In the genomic region with DNA sequence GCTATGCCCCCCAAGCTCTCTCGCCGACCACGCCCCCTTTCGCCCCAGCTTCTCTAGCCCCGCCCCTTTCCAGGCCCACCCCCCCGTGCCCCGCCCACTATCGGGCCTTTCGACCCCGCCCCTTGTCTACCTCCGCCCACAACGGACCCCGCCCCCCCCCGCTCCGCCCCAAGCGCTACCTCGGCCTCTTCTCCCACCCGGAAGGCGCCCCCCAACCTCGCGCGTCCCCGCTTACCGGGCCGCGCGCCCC, we compare ENCODE assay signal across 8 cellular contexts. TPM values are rescaled to one million over a fixed set of nuclear protein-coding genes. Genes with fewer than 3 reads are reported as not detected.
A peak's percentile ranks its signal among the peaks of the same experiment; 100 is the strongest.
DNase-seq lines count a peak whose midpoint lies in the region; ATAC-seq lines count a peak whose summit lies in the region.

No MANE protein-coding gene starts in this region.

- intact Hi-C loops in activated CD4-positive, alpha-beta T cell treated with anti-CD3 and anti-CD28 coated beads, Interleukin-2, amount 10 ng/mL, durations not matched to agents 24 days and 14 days (cut with micrococcal nuclease) = loop anchor here (1.0 to 10.0 kb wide), 3 partner anchors 101 to 1583 kb away; partner anchors contain the start of genes CLIC1 and CUTA

- ATAC-seq in activated naive CD8-positive, alpha-beta T cell treated with anti-CD3 and anti-CD28 coated beads, Interleukin-2, amount 50 U/mL, for 24 hours = no peak
- no peak for ATAC-seq in GM19035 (IDR thresholded peaks at IDR 0.05; ENCODE audit: unreplicated experiment)
- ATAC-seq in GM18519 (IDR thresholded peaks at IDR 0.05; ENCODE audit: low FRiP score, unreplicated experiment) = no peak

- H3K4me3 ChIP-seq in iPS-11a (ENCODE audit: low read depth, low read length) = peak overlapping the region; percentile 22

- no peaks in the 10 kb centered on the region for H3K27me3 Mint-ChIP-seq in activated CD4-positive, alpha-beta T cell treated with anti-CD3 and anti-CD28 coated beads, Interleukin-2, amount 10 ng/mL, durations not matched to agents 24 days and 14 days
- H3K27me3 Mint-ChIP-seq in activated naive CD8-positive, alpha-beta T cell treated with anti-CD3 and anti-CD28 coated beads, Interleukin-2, amount 50 U/mL, for 24 hours = no peaks in the 10 kb centered on the region

- no peaks in the 10 kb centered on the region for H3K9me3 Mint-ChIP-seq in activated CD4-positive, alpha-beta T cell treated with anti-CD3 and anti-CD28 coated beads, Interleukin-2, amount 10 ng/mL, durations not matched to agents 24 days and 14 days
- H3K9me3 Mint-ChIP-seq in activated naive CD8-positive, alpha-beta T cell treated with anti-CD3 and anti-CD28 coated beads, Interleukin-2, amount 50 U/mL, for 24 hours = no peaks in the 10 kb centered on the region

- peak overlapping the region; percentile 96 for H3K4me3 Mint-ChIP-seq in activated CD4-positive, alpha-beta T cell treated with anti-CD3 and anti-CD28 coated beads, Interleukin-2, amount 10 ng/mL, durations not matched to agents 24 days and 14 days
- peak overlapping the region; percentile 93 for H3K4me3 Mint-ChIP-seq in activated naive CD8-positive, alpha-beta T cell treated with anti-CD3 and anti-CD28 coated beads, Interleukin-2, amount 50 U/mL, for 24 hours

- H3K27ac Mint-ChIP-seq in activated CD4-positive, alpha-beta T cell treated with anti-CD3 and anti-CD28 coated beads, Interleukin-2, amount 10 ng/mL, durations not matched to agents 24 days and 14 days = peak overlapping the region; percentile 70
- peak overlapping the region; percentile 75 for H3K27ac Mint-ChIP-seq in activated naive CD8-positive, alpha-beta T cell treated with anti-CD3 and anti-CD28 coated beads, Interleukin-2, amount 50 U/mL, for 24 hours

- H3K4me1 Mint-ChIP-seq in activated CD4-positive, alpha-beta T cell treated with anti-CD3 and anti-CD28 coated beads, Interleukin-2, amount 10 ng/mL, durations not matched to agents 24 days and 14 days = peaks cover 54% of the 10 kb centered on the region
- H3K4me1 Mint-ChIP-seq in activated naive CD8-positive, alpha-beta T cell treated with anti-CD3 and anti-CD28 coated beads, Interleukin-2, amount 50 U/mL, for 24 hours = peaks cover 82% of the 10 kb centered on the region

- peaks cover 56% of the 10 kb centered on the region for H3K36me3 Mint-ChIP-seq in activated CD4-positive, alpha-beta T cell treated with anti-CD3 and anti-CD28 coated beads, Interleukin-2, amount 10 ng/mL, durations not matched to agents 24 days and 14 days (ENCODE audit: low read depth)
- H3K36me3 Mint-ChIP-seq in activated naive CD8-positive, alpha-beta T cell treated with anti-CD3 and anti-CD28 coated beads, Interleukin-2, amount 50 U/mL, for 24 hours (ENCODE audit: low read depth) = peaks cover 44% of the 10 kb centered on the region

- no peak for DNase-seq in activated CD4-positive, alpha-beta T cell treated with anti-CD3 and anti-CD28 coated beads, Interleukin-2, amount 10 ng/mL, durations not matched to agents 24 days and 14 days
- no peak for DNase-seq in activated CD4-positive, alpha-beta T cell treated with anti-CD3 and anti-CD28 coated beads for 48 hours
- DNase-seq in activated naive CD8-positive, alpha-beta T cell treated with anti-CD3 and anti-CD28 coated beads, Interleukin-2, amount 50 U/mL, for 24 hours = no peak
- DNase-seq in stimulated activated CD8-positive, alpha-beta memory T cell treated with anti-CD3 and anti-CD28 coated beads, Interleukin-12 subunit alpha, Interleukin-12 subunit beta, amount 100 ng/mL, for 1 hour (ENCODE audit: low read depth) = peak; percentile 45
- DNase-seq in retina = no peak

RNA-seq across cellular contexts. Expression of gene ZBTB22, which starts 0.2 kb away (rescaled TPM):
- 11.3 and 14.3 TPM in 2 replicates for total RNA-seq in activated CD4-positive, alpha-beta T cell treated with anti-CD3 and anti-CD28 coated beads, Interleukin-2, amount 10 ng/mL, durations not matched to agents 24 days and 14 days

RNA-seq across cellular contexts. Expression of gene TAPBP, which starts 3.5 kb away (rescaled TPM):
- total RNA-seq in activated CD4-positive, alpha-beta T cell treated with anti-CD3 and anti-CD28 coated beads, Interleukin-2, amount 10 ng/mL, durations not matched to agents 24 days and 14 days = 271 and 278 TPM in 2 replicates

RNA-seq across cellular contexts. Expression of gene DAXX, which starts 5.4 kb away (rescaled TPM):
- total RNA-seq in activated CD4-positive, alpha-beta T cell treated with anti-CD3 and anti-CD28 coated beads, Interleukin-2, amount 10 ng/mL, durations not matched to agents 24 days and 14 days = 64.9 and 71.3 TPM in 2 replicates

RNA-seq across cellular contexts. Expression of gene RGL2, which starts 18.6 kb away (rescaled TPM):
- 27.3 and 28.4 TPM in 2 replicates for total RNA-seq in activated CD4-positive, alpha-beta T cell treated with anti-CD3 and anti-CD28 coated beads, Interleukin-2, amount 10 ng/mL, durations not matched to agents 24 days and 14 days

RNA-seq across cellular contexts. Expression of gene PFDN6, which starts 27.9 kb away (rescaled TPM):
- total RNA-seq in activated CD4-positive, alpha-beta T cell treated with anti-CD3 and anti-CD28 coated beads, Interleukin-2, amount 10 ng/mL, durations not matched to agents 24 days and 14 days = 114 and 132 TPM in 2 replicates
